23 cellular contexts compared by ENCODE assay signal in the genomic region with DNA sequence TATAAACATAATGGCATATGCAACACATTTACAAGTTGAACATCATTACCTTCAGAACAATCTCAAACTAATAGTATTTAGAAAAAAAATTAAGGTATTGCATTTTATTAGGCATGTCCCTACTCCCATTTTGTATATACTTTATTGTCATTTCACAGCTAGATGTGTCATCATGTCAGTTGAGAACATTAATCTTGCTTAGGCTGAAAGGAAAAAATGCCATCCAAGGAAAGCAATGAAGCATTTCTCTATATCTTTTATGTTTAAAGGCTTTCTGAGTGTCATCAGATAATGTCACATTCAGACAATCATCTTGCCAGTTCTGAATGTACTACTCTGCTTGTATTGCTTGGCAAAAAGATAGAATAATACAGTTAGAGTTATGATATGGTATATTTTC.
"Had no signal": no experiment of that assay in that cellular context is flagged by ENCODE, and none has a peak within 500 bp of the region (broad histone marks: within the 10 kb centered on the region; RNA-seq: fewer than 3 reads in every experiment).

No MANE protein-coding gene starts in this region.

- ATAC-seq: effector memory CD8-positive, alpha-beta T cell; esophagus mucosa; gastrocnemius medialis; heart right ventricle; left colon; left lobe of liver; left ventricle myocardium superior; lower lobe of right lung; mucosa of descending colon had no signal

- H3K36me3 ChIP-seq: colonic mucosa, esophagus squamous epithelium, gastrocnemius medialis, heart right ventricle, lower lobe of right lung had no signal

- H3K27ac ChIP-seq: colonic mucosa, epithelial cell of prostate, esophagus squamous epithelium, gastrocnemius medialis, lower lobe of right lung had no signal

- H3K4me3 ChIP-seq: colonic mucosa, esophagus squamous epithelium, gastrocnemius medialis, heart right ventricle, lower lobe of right lung, mucosa of descending colon had no signal

- H3K9me3 ChIP-seq: colonic mucosa, esophagus squamous epithelium, gastrocnemius medialis, heart right ventricle, lower lobe of right lung, mucosa of descending colon had no signal

- H3K27me3 ChIP-seq: colonic mucosa, esophagus squamous epithelium, gastrocnemius medialis, heart right ventricle had no signal

- H3K4me1 ChIP-seq: colonic mucosa, gastrocnemius medialis had no signal

- DNase-seq: colonic mucosa; cortex of kidney; effector CD8-positive, alpha-beta T cell; effector memory CD8-positive, alpha-beta T cell; endodermal cell; erythroblast; esophagus squamous epithelium; foreskin fibroblast; foreskin melanocyte; gastrocnemius medialis; glutamatergic neuron; head of caudate nucleus; heart right ventricle; hippocampal formation; left colon; left ventricle myocardium superior; lower lobe of right lung; mesenchymal stem cell; mucosa of descending colon; naive B cell had no signal
